9 cellular contexts compared by ENCODE assay signal in the genomic region with DNA sequence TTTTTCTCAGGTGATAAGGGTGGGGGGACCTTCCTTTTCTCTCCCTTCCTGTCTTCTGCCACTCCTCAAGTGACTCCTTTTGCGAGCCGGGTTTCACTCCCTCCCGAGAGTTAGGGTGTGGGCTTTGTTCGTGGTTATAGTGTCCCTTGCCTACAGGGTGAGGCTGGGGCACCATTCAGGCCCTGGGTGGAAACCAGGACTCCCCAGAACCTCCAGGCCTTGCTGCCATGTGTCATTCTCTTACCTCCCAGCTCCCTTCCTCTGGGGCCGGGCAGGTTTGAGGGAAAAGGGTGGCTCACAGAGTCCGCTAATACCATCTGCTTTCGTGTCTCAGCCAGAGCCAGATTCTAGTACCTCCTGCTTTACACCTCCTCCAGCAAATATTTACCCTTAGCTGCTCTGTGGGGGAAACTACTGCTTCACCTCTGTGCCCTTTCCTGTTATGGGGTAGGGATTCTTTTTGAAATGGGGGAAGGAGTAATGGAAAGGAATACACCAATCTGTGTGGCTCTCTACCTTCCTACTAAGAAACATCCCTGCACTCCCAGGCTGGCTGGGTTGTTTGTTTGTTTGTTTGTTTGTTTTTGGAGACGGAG. TPM values are rescaled to one million over a fixed set of nuclear protein-coding genes. Genes with fewer than 3 reads are reported as not detected.
DNase-seq lines count a peak whose midpoint lies in the region; ATAC-seq and TF ChIP-seq lines count a peak whose summit lies in the region.
"Had no signal": no experiment of that assay in that cellular context is flagged by ENCODE, and none has a peak within 500 bp of the region (broad histone marks: within the 10 kb centered on the region; RNA-seq: fewer than 3 reads in every experiment).

No MANE protein-coding gene starts in this region.

- ATAC-seq in HG03139 (IDR thresholded peaks at IDR 0.05; ENCODE audit: unreplicated experiment) (no peak), omental fat pad (ENCODE audit: low FRiP score) (no peak)

- DNase-seq in ELR (ENCODE audit: low read depth) (peak; percentile 54), Peyer's patch (peak in 2 of 3 donors; percentile 68 to 77), epithelial cell of proximal tubule (ENCODE audit: low read depth) (no peak), NCI-H1417 treated with DMSO at 0.1 percent for 48 hours (lab: John Stamatoyannopoulos, UW) (no peak), KBM-7 (no peak), omental fat pad (ENCODE audit: low spot score) (no peak)

- H3K27me3 ChIP-seq in Peyer's patch (no peaks in the 10 kb centered on the region), parathyroid adenoma (ENCODE audit: control insufficient read depth, insufficient read depth, low read length) (no peaks in the 10 kb centered on the region)

- TF ChIP-seq CTCF in Peyer's patch (IDR thresholded peaks at IDR 0.05) (peak in 1 of 6 experiments; percentile 6), epithelial cell of proximal tubule (conservative IDR thresholded peaks at IDR 0.05; ENCODE audit: low read depth, low read length) (no peak), parathyroid adenoma (IDR thresholded peaks at IDR 0.05) (no peak), omental fat pad (IDR thresholded peaks at IDR 0.05) (no peak)

- H3K4me2 ChIP-seq in parathyroid adenoma (ENCODE audit: low read length), result peak overlapping the region; percentile 100

- H2AFZ ChIP-seq in parathyroid adenoma, result no peak overlapping the region

- H3K4me1 ChIP-seq in Peyer's patch (peaks cover 5 to 65% (median 12%) of the 10 kb centered on the region in 4 donors), parathyroid adenoma (peaks cover 37% of the 10 kb centered on the region)

- no peaks in the 10 kb centered on the region for H3K9me3 ChIP-seq in Peyer's patch
- no peaks in the 10 kb centered on the region for H3K9me3 ChIP-seq in parathyroid adenoma (ENCODE audit: control insufficient read depth, low read length)

- H3K4me3 ChIP-seq in Peyer's patch (peak overlapping the region; percentile 12 to 89 (median 78)), epithelial cell of proximal tubule (ENCODE audit: low read depth, low read length) (peak overlapping the region; percentile 89), parathyroid adenoma (ENCODE audit: low read depth, low read length) (peak overlapping the region; percentile 99)

- H3K9ac ChIP-seq in parathyroid adenoma, result peak overlapping the region; percentile 9

- H3K36me3 ChIP-seq in Peyer's patch (no peaks in the 10 kb centered on the region), parathyroid adenoma (ENCODE audit: control insufficient read depth, insufficient read depth, low read length) (no peaks in the 10 kb centered on the region)

- TF ChIP-seq POLR2A in Peyer's patch (IDR thresholded peaks at IDR 0.05), result peak; percentile 50 to 51

- in situ Hi-C loops in KBM-7 (cut with MboI; ENCODE audit: low pct_unique_long_range_greater_than_20kb, low sequenced_read_pairs), result no loop called here

- H3K27ac ChIP-seq in Peyer's patch (peak overlapping the region; percentile 91 to 95 (median 92)), parathyroid adenoma (peak overlapping the region; percentile 95)

- H3K79me2 ChIP-seq in parathyroid adenoma, result peaks cover 72% of the 10 kb centered on the region

RNA-seq across cellular contexts. Expression of a gene that starts 2.8 kb away (rescaled TPM):
- total RNA-seq in Peyer's patch (1,000 to 10,000 TPM in 1 of 4 donors, 100 to 1,000 TPM in 3; 360 to 1,049 (median 814) TPM), epithelial cell of proximal tubule (629 and 634 TPM in 2 replicates), omental fat pad (100 to 1,000 TPM; 290 to 517 (median 367) TPM)

RNA-seq across cellular contexts. Expression of a gene that starts 31.3 kb away (rescaled TPM):
- total RNA-seq in Peyer's patch (100 to 1,000 TPM; 314 to 442 (median 369) TPM), epithelial cell of proximal tubule (548 and 564 TPM in 2 replicates), omental fat pad (100 to 1,000 TPM; 364 to 556 (median 476) TPM)

RNA-seq across cellular contexts. Expression of a gene that starts 32.5 kb away (rescaled TPM):
- total RNA-seq in Peyer's patch, result 100 to 1,000 TPM in 1 of 4 donors, 10 to 100 TPM in 1, 1 to 10 TPM in 2; 7.0 to 116 (median 10.4) TPM
- total RNA-seq in epithelial cell of proximal tubule, result 0.43 and 3.1 TPM in 2 replicates
- 1 to 10 TPM; 1.5 to 3.2 (median 2.7) TPM for total RNA-seq in omental fat pad
- total RNA-seq: lung microvascular endothelial cell had no signal

Comparison
In these comparisons a context has a peak if more than half of its experiments do, and no peak if none do; other contexts are left out.
1. DNase-seq: peak in ELR (single experiment) and Peyer's patch (2 of 3); none in epithelial cell of proximal tubule (single experiment), NCI-H1417 treated with DMSO at 0.1 percent for 48 hours (single experiment), KBM-7 (single experiment) and omental fat pad (single experiment).
2. Peak in every context shown above with its lines, with median percentiles within 50 percentile points of each other: H3K4me3 ChIP-seq.